In genomic region chr19:49103331-49104085, GRCh38 we compare ENCODE assay signal across 1 cellular context.
TF ChIP-seq lines count a peak whose summit lies in the region.

No MANE protein-coding gene starts in this region.

TF ChIP-seq in GM12878, 131 proteins besides CTCF, POLR2A, EP300 and RAD21:
- TF ChIP-seq ATF2 (IDR thresholded peaks at IDR 0.05; ENCODE audit: low read length) (no peak), E2F4 (IDR thresholded peaks at IDR 0.05; ENCODE audit: low read depth, low read length) (no peak), NFXL1 (IDR thresholded peaks at IDR 0.05; ENCODE audit: borderline replicate concordance) (no peak), MTA3 (IDR thresholded peaks at IDR 0.05; ENCODE audit: borderline replicate concordance, low read length) (no peak), ELK1 (IDR thresholded peaks at IDR 0.05; ENCODE audit: low read depth, low read length) (no peak), HDAC2 (IDR thresholded peaks at IDR 0.05) (no peak), BCLAF1 (IDR thresholded peaks at IDR 0.05) (no peak), JUNB (IDR thresholded peaks at IDR 0.05) (no peak), KLF5 (IDR thresholded peaks at IDR 0.05; ENCODE audit: partially characterized antibody) (no peak), STAT1 (conservative IDR thresholded peaks at IDR 0.05) (no peak), SUPT20H (IDR thresholded peaks at IDR 0.05; ENCODE audit: borderline replicate concordance, control insufficient read depth, low read depth, low read length) (no peak)
